ENCODE assay signal across 3 cellular contexts in the genomic region with DNA sequence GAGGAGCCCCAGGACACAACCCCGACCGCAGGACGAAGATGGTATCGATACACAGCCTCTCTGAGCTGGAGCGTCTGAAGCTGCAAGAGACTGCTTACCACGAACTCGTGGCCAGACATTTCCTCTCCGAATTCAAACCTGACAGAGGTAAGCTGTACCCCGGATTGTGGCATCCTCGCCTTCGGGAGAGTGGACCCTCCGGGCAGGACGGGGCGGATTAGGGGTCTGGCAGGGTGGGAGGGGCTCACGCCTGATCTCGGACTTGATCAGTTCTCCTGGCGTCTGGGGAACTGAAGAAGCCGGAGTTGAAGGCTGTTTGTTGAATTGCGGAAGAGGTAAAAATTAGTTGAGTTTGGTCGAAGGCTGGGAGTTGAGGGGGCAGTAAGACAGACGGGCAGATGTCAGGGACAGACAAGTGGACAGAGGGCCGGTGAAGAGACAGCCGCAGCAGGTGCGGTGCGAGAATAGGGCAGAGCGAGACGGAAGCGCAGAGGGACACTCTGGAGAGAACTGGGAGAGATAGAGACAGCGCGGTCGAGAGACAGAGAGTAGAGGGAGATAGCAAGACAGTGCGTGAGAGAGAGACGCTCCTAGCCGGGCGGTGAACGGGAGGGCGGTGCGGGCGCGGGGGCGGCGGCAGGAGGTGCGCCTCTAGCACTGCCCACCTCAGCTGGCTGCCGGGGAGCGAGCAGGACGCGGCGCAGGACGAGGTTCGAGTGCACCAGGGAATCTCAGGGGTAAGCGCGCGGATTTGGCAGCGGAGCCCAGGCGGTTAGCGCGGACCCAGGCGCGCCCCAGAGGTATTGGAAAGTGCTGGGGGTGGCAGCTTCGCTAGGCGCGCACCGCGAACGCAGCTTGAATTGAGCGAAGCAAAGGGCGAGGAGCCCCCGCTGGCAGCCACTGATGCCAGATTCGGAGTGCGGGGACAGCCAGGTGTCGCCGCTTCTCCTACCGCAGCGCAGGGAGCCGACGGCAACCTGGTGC.
TF ChIP-seq lines count a peak whose summit lies in the region.

No MANE protein-coding gene starts in this region.

TF ChIP-seq in SK-N-SH, 30 proteins besides CTCF, POLR2A, EP300 and RAD21:
- TF ChIP-seq, protein P1, sequence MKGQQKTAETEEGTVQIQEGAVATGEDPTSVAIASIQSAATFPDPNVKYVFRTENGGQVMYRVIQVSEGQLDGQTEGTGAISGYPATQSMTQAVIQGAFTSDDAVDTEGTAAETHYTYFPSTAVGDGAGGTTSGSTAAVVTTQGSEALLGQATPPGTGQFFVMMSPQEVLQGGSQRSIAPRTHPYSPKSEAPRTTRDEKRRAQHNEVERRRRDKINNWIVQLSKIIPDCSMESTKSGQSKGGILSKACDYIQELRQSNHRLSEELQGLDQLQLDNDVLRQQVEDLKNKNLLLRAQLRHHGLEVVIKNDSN (IDR thresholded peaks at IDR 0.05; ENCODE audit: borderline replicate concordance, low read depth), result no peak
- TF ChIP-seq MEF2A (IDR thresholded peaks at IDR 0.05; ENCODE audit: borderline replicate concordance, low read depth), result no peak
- no peak for TF ChIP-seq RXRA (IDR thresholded peaks at IDR 0.05; ENCODE audit: borderline replicate concordance, low read depth)
- no peak for TF ChIP-seq FOXJ3 (CRISPR knock-in tag; IDR thresholded peaks at IDR 0.05)
- TF ChIP-seq FOXM1 (IDR thresholded peaks at IDR 0.05; ENCODE audit: low read depth), result no peak
- TF ChIP-seq, protein P2, sequence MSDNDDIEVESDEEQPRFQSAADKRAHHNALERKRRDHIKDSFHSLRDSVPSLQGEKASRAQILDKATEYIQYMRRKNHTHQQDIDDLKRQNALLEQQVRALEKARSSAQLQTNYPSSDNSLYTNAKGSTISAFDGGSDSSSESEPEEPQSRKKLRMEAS (IDR thresholded peaks at IDR 0.05; ENCODE audit: low read depth), result no peak
- no peak for TF ChIP-seq POLR2AphosphoS5 (IDR thresholded peaks at IDR 0.05; ENCODE audit: low read depth, low read length)
- TF ChIP-seq TCF12 (IDR thresholded peaks at IDR 0.05), result no peak
- TF ChIP-seq NFIC (IDR thresholded peaks at IDR 0.05; ENCODE audit: borderline replicate concordance), result no peak
- no peak for TF ChIP-seq JUND (IDR thresholded peaks at IDR 0.05)
- TF ChIP-seq GATA2 (CRISPR knock-in tag; IDR thresholded peaks at IDR 0.05), result no peak
- TF ChIP-seq, protein P3, sequence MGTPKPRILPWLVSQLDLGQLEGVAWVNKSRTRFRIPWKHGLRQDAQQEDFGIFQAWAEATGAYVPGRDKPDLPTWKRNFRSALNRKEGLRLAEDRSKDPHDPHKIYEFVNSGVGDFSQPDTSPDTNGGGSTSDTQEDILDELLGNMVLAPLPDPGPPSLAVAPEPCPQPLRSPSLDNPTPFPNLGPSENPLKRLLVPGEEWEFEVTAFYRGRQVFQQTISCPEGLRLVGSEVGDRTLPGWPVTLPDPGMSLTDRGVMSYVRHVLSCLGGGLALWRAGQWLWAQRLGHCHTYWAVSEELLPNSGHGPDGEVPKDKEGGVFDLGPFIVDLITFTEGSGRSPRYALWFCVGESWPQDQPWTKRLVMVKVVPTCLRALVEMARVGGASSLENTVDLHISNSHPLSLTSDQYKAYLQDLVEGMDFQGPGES (IDR thresholded peaks at IDR 0.05; ENCODE audit: low read depth, low read length), result no peak
- TF ChIP-seq MXI1 (IDR thresholded peaks at IDR 0.05; ENCODE audit: low read depth, low read length), result no peak
- TF ChIP-seq SIN3A (IDR thresholded peaks at IDR 0.05; ENCODE audit: borderline replicate concordance, low read depth, low read length), result no peak
- no peak for TF ChIP-seq SMC3 (IDR thresholded peaks at IDR 0.05; ENCODE audit: low read depth, low read length)
- no peak for TF ChIP-seq ELF1 (IDR thresholded peaks at IDR 0.05)

TF ChIP-seq in SK-N-SH treated with all-trans-retinoic acid at 6 μM for 48 hours, 23 proteins besides CTCF, POLR2A, EP300 and RAD21 (continues in another document):
- TF ChIP-seq TCF4 (CRISPR knock-in tag; IDR thresholded peaks at IDR 0.05; ENCODE audit: borderline replicate concordance), result no peak
- TF ChIP-seq GLIS3 (CRISPR knock-in tag; IDR thresholded peaks at IDR 0.05), result no peak
- TF ChIP-seq ZFP30 (CRISPR knock-in tag; IDR thresholded peaks at IDR 0.05), result no peak
- no peak for TF ChIP-seq PPARA (CRISPR knock-in tag; IDR thresholded peaks at IDR 0.05; ENCODE audit: borderline replicate concordance)
- TF ChIP-seq, protein P4, sequence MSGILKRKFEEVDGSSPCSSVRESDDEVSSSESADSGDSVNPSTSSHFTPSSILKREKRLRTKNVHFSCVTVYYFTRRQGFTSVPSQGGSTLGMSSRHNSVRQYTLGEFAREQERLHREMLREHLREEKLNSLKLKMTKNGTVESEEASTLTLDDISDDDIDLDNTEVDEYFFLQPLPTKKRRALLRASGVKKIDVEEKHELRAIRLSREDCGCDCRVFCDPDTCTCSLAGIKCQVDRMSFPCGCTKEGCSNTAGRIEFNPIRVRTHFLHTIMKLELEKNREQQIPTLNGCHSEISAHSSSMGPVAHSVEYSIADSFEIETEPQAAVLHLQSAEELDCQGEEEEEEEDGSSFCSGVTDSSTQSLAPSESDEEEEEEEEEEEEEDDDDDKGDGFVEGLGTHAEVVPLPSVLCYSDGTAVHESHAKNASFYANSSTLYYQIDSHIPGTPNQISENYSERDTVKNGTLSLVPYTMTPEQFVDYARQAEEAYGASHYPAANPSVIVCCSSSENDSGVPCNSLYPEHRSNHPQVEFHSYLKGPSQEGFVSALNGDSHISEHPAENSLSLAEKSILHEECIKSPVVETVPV (CRISPR knock-in tag; IDR thresholded peaks at IDR 0.05), result no peak
- TF ChIP-seq ARNTL (CRISPR knock-in tag; IDR thresholded peaks at IDR 0.05; ENCODE audit: borderline replicate concordance, low read depth), result no peak
- no peak for TF ChIP-seq ZC3H10 (CRISPR knock-in tag; IDR thresholded peaks at IDR 0.05)
- no peak for TF ChIP-seq ISL1 (CRISPR knock-in tag; IDR thresholded peaks at IDR 0.05)
- TF ChIP-seq, protein P5, sequence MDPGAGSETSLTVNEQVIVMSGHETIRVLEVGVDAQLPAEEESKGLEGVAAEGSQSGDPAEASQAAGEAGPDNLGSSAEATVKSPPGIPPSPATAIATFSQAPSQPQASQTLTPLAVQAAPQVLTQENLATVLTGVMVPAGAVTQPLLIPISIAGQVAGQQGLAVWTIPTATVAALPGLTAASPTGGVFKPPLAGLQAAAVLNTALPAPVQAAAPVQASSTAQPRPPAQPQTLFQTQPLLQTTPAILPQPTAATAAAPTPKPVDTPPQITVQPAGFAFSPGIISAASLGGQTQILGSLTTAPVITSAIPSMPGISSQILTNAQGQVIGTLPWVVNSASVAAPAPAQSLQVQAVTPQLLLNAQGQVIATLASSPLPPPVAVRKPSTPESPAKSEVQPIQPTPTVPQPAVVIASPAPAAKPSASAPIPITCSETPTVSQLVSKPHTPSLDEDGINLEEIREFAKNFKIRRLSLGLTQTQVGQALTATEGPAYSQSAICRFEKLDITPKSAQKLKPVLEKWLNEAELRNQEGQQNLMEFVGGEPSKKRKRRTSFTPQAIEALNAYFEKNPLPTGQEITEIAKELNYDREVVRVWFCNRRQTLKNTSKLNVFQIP (CRISPR knock-in tag; IDR thresholded peaks at IDR 0.05; ENCODE audit: borderline replicate concordance, low read depth), result no peak
- TF ChIP-seq, protein P6, sequence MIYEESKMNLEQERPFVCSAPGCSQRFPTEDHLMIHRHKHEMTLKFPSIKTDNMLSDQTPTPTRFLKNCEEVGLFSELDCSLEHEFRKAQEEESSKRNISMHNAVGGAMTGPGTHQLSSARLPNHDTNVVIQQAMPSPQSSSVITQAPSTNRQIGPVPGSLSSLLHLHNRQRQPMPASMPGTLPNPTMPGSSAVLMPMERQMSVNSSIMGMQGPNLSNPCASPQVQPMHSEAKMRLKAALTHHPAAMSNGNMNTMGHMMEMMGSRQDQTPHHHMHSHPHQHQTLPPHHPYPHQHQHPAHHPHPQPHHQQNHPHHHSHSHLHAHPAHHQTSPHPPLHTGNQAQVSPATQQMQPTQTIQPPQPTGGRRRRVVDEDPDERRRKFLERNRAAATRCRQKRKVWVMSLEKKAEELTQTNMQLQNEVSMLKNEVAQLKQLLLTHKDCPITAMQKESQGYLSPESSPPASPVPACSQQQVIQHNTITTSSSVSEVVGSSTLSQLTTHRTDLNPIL (CRISPR knock-in tag; IDR thresholded peaks at IDR 0.05; ENCODE audit: low read depth), result no peak
- TF ChIP-seq, protein P7, sequence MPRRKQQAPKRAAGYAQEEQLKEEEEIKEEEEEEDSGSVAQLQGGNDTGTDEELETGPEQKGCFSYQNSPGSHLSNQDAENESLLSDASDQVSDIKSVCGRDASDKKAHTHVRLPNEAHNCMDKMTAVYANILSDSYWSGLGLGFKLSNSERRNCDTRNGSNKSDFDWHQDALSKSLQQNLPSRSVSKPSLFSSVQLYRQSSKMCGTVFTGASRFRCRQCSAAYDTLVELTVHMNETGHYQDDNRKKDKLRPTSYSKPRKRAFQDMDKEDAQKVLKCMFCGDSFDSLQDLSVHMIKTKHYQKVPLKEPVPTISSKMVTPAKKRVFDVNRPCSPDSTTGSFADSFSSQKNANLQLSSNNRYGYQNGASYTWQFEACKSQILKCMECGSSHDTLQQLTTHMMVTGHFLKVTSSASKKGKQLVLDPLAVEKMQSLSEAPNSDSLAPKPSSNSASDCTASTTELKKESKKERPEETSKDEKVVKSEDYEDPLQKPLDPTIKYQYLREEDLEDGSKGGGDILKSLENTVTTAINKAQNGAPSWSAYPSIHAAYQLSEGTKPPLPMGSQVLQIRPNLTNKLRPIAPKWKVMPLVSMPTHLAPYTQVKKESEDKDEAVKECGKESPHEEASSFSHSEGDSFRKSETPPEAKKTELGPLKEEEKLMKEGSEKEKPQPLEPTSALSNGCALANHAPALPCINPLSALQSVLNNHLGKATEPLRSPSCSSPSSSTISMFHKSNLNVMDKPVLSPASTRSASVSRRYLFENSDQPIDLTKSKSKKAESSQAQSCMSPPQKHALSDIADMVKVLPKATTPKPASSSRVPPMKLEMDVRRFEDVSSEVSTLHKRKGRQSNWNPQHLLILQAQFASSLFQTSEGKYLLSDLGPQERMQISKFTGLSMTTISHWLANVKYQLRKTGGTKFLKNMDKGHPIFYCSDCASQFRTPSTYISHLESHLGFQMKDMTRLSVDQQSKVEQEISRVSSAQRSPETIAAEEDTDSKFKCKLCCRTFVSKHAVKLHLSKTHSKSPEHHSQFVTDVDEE (CRISPR knock-in tag; IDR thresholded peaks at IDR 0.05), result no peak

TF ChIP-seq in WTC11, 78 proteins besides CTCF, POLR2A, EP300 and RAD21:
- TF ChIP-seq JAZF1 (CRISPR knock-in tag; IDR thresholded peaks at IDR 0.05) (no peak), IRF2 (CRISPR knock-in tag; IDR thresholded peaks at IDR 0.05; ENCODE audit: borderline replicate concordance, low read depth) (no peak), HMGA2 (CRISPR knock-in tag; IDR thresholded peaks at IDR 0.05) (no peak), EMX1 (CRISPR knock-in tag; IDR thresholded peaks at IDR 0.05) (no peak), GABPB1 (CRISPR knock-in tag; IDR thresholded peaks at IDR 0.05) (no peak), MXD4 (CRISPR knock-in tag; IDR thresholded peaks at IDR 0.05; ENCODE audit: borderline replicate concordance) (no peak), KAT7 (CRISPR knock-in tag; IDR thresholded peaks at IDR 0.05; ENCODE audit: borderline replicate concordance) (no peak), PRRX2 (CRISPR knock-in tag; IDR thresholded peaks at IDR 0.05) (no peak), SMAD3 (CRISPR knock-in tag; IDR thresholded peaks at IDR 0.05; ENCODE audit: borderline replicate concordance) (no peak), ATF1 (CRISPR knock-in tag; IDR thresholded peaks at IDR 0.05) (no peak), ZNF263 (CRISPR knock-in tag; IDR thresholded peaks at IDR 0.05; ENCODE audit: low read depth) (no peak), OVOL2 (CRISPR knock-in tag; IDR thresholded peaks at IDR 0.05; ENCODE audit: borderline replicate concordance) (no peak), ZNF138 (CRISPR knock-in tag; conservative IDR thresholded peaks at IDR 0.05) (no peak)
- TF ChIP-seq, protein P8, sequence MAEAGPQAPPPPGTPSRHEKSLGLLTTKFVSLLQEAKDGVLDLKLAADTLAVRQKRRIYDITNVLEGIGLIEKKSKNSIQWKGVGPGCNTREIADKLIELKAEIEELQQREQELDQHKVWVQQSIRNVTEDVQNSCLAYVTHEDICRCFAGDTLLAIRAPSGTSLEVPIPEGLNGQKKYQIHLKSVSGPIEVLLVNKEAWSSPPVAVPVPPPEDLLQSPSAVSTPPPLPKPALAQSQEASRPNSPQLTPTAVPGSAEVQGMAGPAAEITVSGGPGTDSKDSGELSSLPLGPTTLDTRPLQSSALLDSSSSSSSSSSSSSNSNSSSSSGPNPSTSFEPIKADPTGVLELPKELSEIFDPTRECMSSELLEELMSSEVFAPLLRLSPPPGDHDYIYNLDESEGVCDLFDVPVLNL (CRISPR knock-in tag; IDR thresholded peaks at IDR 0.05; ENCODE audit: borderline replicate concordance, low read depth), result no peak
- TF ChIP-seq, protein P9, sequence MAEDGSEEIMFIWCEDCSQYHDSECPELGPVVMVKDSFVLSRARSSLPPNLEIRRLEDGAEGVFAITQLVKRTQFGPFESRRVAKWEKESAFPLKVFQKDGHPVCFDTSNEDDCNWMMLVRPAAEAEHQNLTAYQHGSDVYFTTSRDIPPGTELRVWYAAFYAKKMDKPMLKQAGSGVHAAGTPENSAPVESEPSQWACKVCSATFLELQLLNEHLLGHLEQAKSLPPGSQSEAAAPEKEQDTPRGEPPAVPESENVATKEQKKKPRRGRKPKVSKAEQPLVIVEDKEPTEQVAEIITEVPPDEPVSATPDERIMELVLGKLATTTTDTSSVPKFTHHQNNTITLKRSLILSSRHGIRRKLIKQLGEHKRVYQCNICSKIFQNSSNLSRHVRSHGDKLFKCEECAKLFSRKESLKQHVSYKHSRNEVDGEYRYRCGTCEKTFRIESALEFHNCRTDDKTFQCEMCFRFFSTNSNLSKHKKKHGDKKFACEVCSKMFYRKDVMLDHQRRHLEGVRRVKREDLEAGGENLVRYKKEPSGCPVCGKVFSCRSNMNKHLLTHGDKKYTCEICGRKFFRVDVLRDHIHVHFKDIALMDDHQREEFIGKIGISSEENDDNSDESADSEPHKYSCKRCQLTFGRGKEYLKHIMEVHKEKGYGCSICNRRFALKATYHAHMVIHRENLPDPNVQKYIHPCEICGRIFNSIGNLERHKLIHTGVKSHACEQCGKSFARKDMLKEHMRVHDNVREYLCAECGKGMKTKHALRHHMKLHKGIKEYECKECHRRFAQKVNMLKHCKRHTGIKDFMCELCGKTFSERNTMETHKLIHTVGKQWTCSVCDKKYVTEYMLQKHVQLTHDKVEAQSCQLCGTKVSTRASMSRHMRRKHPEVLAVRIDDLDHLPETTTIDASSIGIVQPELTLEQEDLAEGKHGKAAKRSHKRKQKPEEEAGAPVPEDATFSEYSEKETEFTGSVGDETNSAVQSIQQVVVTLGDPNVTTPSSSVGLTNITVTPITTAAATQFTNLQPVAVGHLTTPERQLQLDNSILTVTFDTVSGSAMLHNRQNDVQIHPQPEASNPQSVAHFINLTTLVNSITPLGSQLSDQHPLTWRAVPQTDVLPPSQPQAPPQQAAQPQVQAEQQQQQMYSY (CRISPR knock-in tag; IDR thresholded peaks at IDR 0.05), result no peak
- TF ChIP-seq, protein P10, sequence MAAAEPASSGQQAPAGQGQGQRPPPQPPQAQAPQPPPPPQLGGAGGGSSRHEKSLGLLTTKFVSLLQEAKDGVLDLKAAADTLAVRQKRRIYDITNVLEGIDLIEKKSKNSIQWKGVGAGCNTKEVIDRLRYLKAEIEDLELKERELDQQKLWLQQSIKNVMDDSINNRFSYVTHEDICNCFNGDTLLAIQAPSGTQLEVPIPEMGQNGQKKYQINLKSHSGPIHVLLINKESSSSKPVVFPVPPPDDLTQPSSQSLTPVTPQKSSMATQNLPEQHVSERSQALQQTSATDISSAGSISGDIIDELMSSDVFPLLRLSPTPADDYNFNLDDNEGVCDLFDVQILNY (CRISPR knock-in tag; IDR thresholded peaks at IDR 0.05), result no peak
- TF ChIP-seq, protein P11, sequence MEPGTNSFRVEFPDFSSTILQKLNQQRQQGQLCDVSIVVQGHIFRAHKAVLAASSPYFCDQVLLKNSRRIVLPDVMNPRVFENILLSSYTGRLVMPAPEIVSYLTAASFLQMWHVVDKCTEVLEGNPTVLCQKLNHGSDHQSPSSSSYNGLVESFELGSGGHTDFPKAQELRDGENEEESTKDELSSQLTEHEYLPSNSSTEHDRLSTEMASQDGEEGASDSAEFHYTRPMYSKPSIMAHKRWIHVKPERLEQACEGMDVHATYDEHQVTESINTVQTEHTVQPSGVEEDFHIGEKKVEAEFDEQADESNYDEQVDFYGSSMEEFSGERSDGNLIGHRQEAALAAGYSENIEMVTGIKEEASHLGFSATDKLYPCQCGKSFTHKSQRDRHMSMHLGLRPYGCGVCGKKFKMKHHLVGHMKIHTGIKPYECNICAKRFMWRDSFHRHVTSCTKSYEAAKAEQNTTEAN (CRISPR knock-in tag; IDR thresholded peaks at IDR 0.05), result no peak
